ENCODE assay signal across 8 cellular contexts in genomic region chr12:12008931-12009611, GRCh38.
DNase-seq lines count a peak whose midpoint lies in the region; ATAC-seq and TF ChIP-seq lines count a peak whose summit lies in the region.

No MANE protein-coding gene starts in this region.

- ATAC-seq in HG02678 (IDR thresholded peaks at IDR 0.05; ENCODE audit: unreplicated experiment), result peak; percentile 44

- no peak overlapping the region for H2BK5ac ChIP-seq in neuronal stem cell (ENCODE audit: low read length)

- H3K9me3 ChIP-seq in mammary epithelial cell (replicated peaks; ENCODE audit: insufficient read depth, low read length) (no peaks in the 10 kb centered on the region), neuronal stem cell (replicated peaks in 1 of 2; ENCODE audit: control insufficient read depth in 2 of 2, insufficient read depth in 1 of 2, low read depth in 1 of 2, low read length in 2 of 2) (no peaks in the 10 kb centered on the region)

- peak overlapping the region; percentile 53 for H2AFZ ChIP-seq in mammary epithelial cell (ENCODE audit: low read depth, low read length)
- H2AFZ ChIP-seq in neuronal stem cell (ENCODE audit: low read length), result peak overlapping the region; percentile 54

- intact Hi-C loops in mammary epithelial cell (cut with micrococcal nuclease), result no loop called here

- no peak overlapping the region for H2BK15ac ChIP-seq in neuronal stem cell (ENCODE audit: low read length)

- peaks cover 26% of the 10 kb centered on the region for H3K4me1 ChIP-seq in mammary epithelial cell (ENCODE audit: insufficient read depth, low read length)
- H3K4me1 ChIP-seq in neuronal stem cell (ENCODE audit: control insufficient read depth in 2 of 2, insufficient read depth in 1 of 2, low read depth in 1 of 2, low read length in 2 of 2), result peaks cover 2 to 25% of the 10 kb centered on the region in 2 donors

- dilution Hi-C loops in mammary epithelial cell (cut with HindIII; ENCODE audit: low sequenced_read_pairs), result no loop called here

- no peak overlapping the region for H3K18ac ChIP-seq in neuronal stem cell (ENCODE audit: low read length)

- no peaks in the 10 kb centered on the region for H3K27me3 ChIP-seq in mammary epithelial cell (ENCODE audit: insufficient read depth, low read length)
- H3K27me3 ChIP-seq in neuronal stem cell (ENCODE audit: control insufficient read depth in 3 of 3, insufficient read depth in 3 of 3, low read depth in 1 of 3, low read length in 3 of 3), result peaks cover 0 to 5% (median 0%) of the 10 kb centered on the region in 3 experiments

- H3K79me2 ChIP-seq in mammary epithelial cell (ENCODE audit: insufficient read depth, low read length), result no peaks in the 10 kb centered on the region

- no peaks in the 10 kb centered on the region for H3K36me3 ChIP-seq in mammary epithelial cell (ENCODE audit: insufficient read depth, low read length)
- H3K36me3 ChIP-seq in neuronal stem cell (replicated peaks in 1 of 2; ENCODE audit: control insufficient read depth in 2 of 2, insufficient read depth in 2 of 2, low read length in 2 of 2), result no peaks in the 10 kb centered on the region

- no peak overlapping the region for H3K9ac ChIP-seq in mammary epithelial cell (ENCODE audit: insufficient read depth, low read length)
- no peak overlapping the region for H3K9ac ChIP-seq in neuronal stem cell (ENCODE audit: low read depth, low read length, poor library complexity)

- no peak overlapping the region for H3K27ac ChIP-seq in mammary epithelial cell (ENCODE audit: insufficient read depth, low read depth, low read length)
- peak overlapping the region; percentile 5 for H3K27ac ChIP-seq in neuronal stem cell (replicated peaks; ENCODE audit: low read length)

- no peak overlapping the region for H4K91ac ChIP-seq in neuronal stem cell (ENCODE audit: low read depth, low read length, poor library complexity)

- CTCF ChIA-PET in mammary epithelial cell (lab: Charles Lee; ENCODE audit: low non-redundant PET), result interaction anchor here (0.6 kb wide), 1 partner anchor 151 kb away, joined by 3 read pairs; no protein-coding TSS in a partner anchor

- H3K23ac ChIP-seq in neuronal stem cell (ENCODE audit: low read depth, low read length, poor library complexity), result no peak overlapping the region

- no peaks in the 10 kb centered on the region for H4K20me1 ChIP-seq in mammary epithelial cell (ENCODE audit: insufficient read depth, low read length)

- H3K14ac ChIP-seq in neuronal stem cell (ENCODE audit: low read length), result no peak overlapping the region

- H2BK120ac ChIP-seq in neuronal stem cell (ENCODE audit: low read depth, low read length), result no peak overlapping the region

- H3K79me1 ChIP-seq in neuronal stem cell (ENCODE audit: low read depth, low read length), result no peaks in the 10 kb centered on the region

- H3K4me3 ChIP-seq in mammary epithelial cell (replicated peaks in 1 of 3; ENCODE audit: insufficient read depth in 1 of 3, low read depth in 2 of 3, low read length in 3 of 3) (no peak overlapping the region), neuronal stem cell (ENCODE audit: low read length in 2 of 2) (no peak overlapping the region)

- TF ChIP-seq CTCF in GM13976 (IDR thresholded peaks at IDR 0.05; ENCODE audit: borderline replicate concordance, control extremely low read depth, extremely low read depth, insufficient read depth, missing control alignments) (peak; percentile 57), mammary epithelial cell (conservative IDR thresholded peaks at IDR 0.05 in 1 of 2, IDR thresholded peaks at IDR 0.05 in 1 of 2; ENCODE audit: extremely low read depth in 1 of 2, insufficient read depth in 1 of 2, low read depth in 1 of 2, low read length in 2 of 2) (no peak)

- H4K8ac ChIP-seq in neuronal stem cell (ENCODE audit: low read depth, low read length), result no peak overlapping the region

- no peak overlapping the region for H2AK5ac ChIP-seq in neuronal stem cell (ENCODE audit: low read depth, low read length)

- H3K4me2 ChIP-seq in mammary epithelial cell (ENCODE audit: insufficient read depth, low read depth, low read length) (no peak overlapping the region), neuronal stem cell (ENCODE audit: insufficient read depth, low read length, poor library complexity, severe bottlenecking) (peak overlapping the region; percentile 28)

- no peak overlapping the region for H3K4ac ChIP-seq in neuronal stem cell (ENCODE audit: low read length)

- no TSS peak for BruUV-seq in mammary epithelial cell (replicated peaks; lab: Mats Ljungman, UMichigan)

- DNase-seq in GM13976 (ENCODE audit: low spot score) (peak; percentile 52), NCI-H1092 (lab: John Stamatoyannopoulos, UW) (peak; percentile 79), T follicular helper cell (ENCODE audit: low read depth) (peak; percentile 40), mammary epithelial cell (peak; percentile 95), neuronal stem cell (ENCODE audit: low spot score) (peak; percentile 76), SHP77 (lab: John Stamatoyannopoulos, UW) (no peak), G401 (ENCODE audit: low spot score) (no peak)

- no peak overlapping the region for H2BK12ac ChIP-seq in neuronal stem cell (ENCODE audit: low read length)

- WGBS in mammary epithelial cell (ENCODE audit: low coverage, missing lambda C conversion rate), result 91% methylated on average over 12 of the region's 13 CpGs
- no CpG with 5 or more reads among the region's 13 CpGs for WGBS in neuronal stem cell (ENCODE audit: extremely low coverage in 2 of 2, insufficient read length in 2 of 2, insufficient replicate concordance in 1 of 2), 2 donors

- in situ Hi-C loops in GM13976 (cut with MboI; ENCODE audit: low sequenced_read_pairs, unreplicated experiment), result no loop called here
- in situ Hi-C loops in mammary epithelial cell (cut with MboI; ENCODE audit: low sequenced_read_pairs in 2 of 2), result no loop called here
- in situ Hi-C loops in G401 (cut with HindIII; ENCODE audit: low sequenced_read_pairs), result no loop called here

Comparison
In these comparisons a context has a peak if more than half of its experiments do, and no peak if none do; other contexts are left out.
1. DNase-seq: peak in GM13976 (single experiment), NCI-H1092 (single experiment), T follicular helper cell (single experiment), mammary epithelial cell (single experiment) and neuronal stem cell (single experiment); none in SHP77 (0 of 2) and G401 (single experiment).